ENCODE assay signal across 8 cellular contexts in genomic region chr11:36510567-36511020, GRCh38. TPM values are rescaled to one million over a fixed set of nuclear protein-coding genes. Genes with fewer than 3 reads are reported as not detected.
DNase-seq lines count a peak whose midpoint lies in the region; ATAC-seq and TF ChIP-seq lines count a peak whose summit lies in the region.

No MANE protein-coding gene starts in this region.

- intact Hi-C loops in Caco-2 (cut with micrococcal nuclease; ENCODE audit: unreplicated experiment) = loop anchor here (2.0 kb wide), 1 partner anchor 28 kb away; no protein-coding TSS in a partner anchor
- intact Hi-C loops in prostate gland (cut with DNase I) = no loop called here

- TF ChIP-seq POLR2A in prostate gland (IDR thresholded peaks at IDR 0.05) = no peak

- POLR2A ChIA-PET in Caco-2 (lab: Charles Lee) = interaction anchor here (0.6 kb wide), 1 partner anchor 201 kb away, joined by 4 read pairs; no protein-coding TSS in a partner anchor
- POLR2A ChIA-PET in T-cell (lab: Charles Lee) = no interaction called here

- no peak for DNase-seq in Caco-2
- DNase-seq in T-cell = no peak
- peak; percentile 46 to 76 for DNase-seq in foreskin keratinocyte
- DNase-seq in prostate gland (ENCODE audit: low spot score) = no peak
- no peak for DNase-seq in SIG-M5 treated with dmso at 0.1 percent for 504 hours (lab: John Stamatoyannopoulos, UW; ENCODE audit: unreplicated experiment)
- no peak for DNase-seq in stimulated activated naive CD4-positive, alpha-beta T cell (lab: John Stamatoyannopoulos, UW)
- DNase-seq in pons (ENCODE audit: low spot score) = no peak

- BruUV-seq in Caco-2 (replicated peaks; lab: Mats Ljungman, UMichigan) = TSS peak; percentile 49

- H3K27me3 Mint-ChIP-seq in Caco-2 (ENCODE audit: insufficient read depth, unreplicated experiment) = peaks cover 2% of the 10 kb centered on the region
- H3K27me3 Mint-ChIP-seq in T-cell = peaks cover 12 to 14% of the 10 kb centered on the region in 2 donors

- peaks cover 20% of the 10 kb centered on the region for H3K36me3 Mint-ChIP-seq in Caco-2 (ENCODE audit: insufficient read depth, unreplicated experiment)
- H3K36me3 Mint-ChIP-seq in T-cell = no peaks in the 10 kb centered on the region

- H3K27ac Mint-ChIP-seq in Caco-2 (ENCODE audit: unreplicated experiment) (peak overlapping the region; percentile 89), T-cell (peak overlapping the region; percentile 79 to 94)

- H3K9me3 Mint-ChIP-seq in Caco-2 (ENCODE audit: unreplicated experiment) (no peaks in the 10 kb centered on the region), T-cell (no peaks in the 10 kb centered on the region)

- H3K27me3 ChIP-seq in Caco-2 (replicated peaks; ENCODE audit: control insufficient read depth, insufficient read depth, low read length) = no peaks in the 10 kb centered on the region
- H3K27me3 ChIP-seq in foreskin keratinocyte = no peaks in the 10 kb centered on the region
- no peaks in the 10 kb centered on the region for H3K27me3 ChIP-seq in prostate gland (replicated peaks; ENCODE audit: insufficient read depth)

- TF ChIP-seq CTCF in Caco-2 (IDR thresholded peaks at IDR 0.05; ENCODE audit: insufficient read depth in 1 of 2, low read depth in 1 of 2, low read length in 1 of 2, severe bottlenecking in 1 of 2, unreplicated experiment in 1 of 2) = no peak
- TF ChIP-seq CTCF in foreskin keratinocyte (conservative IDR thresholded peaks at IDR 0.05) = no peak
- TF ChIP-seq CTCF in prostate gland (IDR thresholded peaks at IDR 0.05) = no peak

- H3K4me1 ChIP-seq in Caco-2 (peaks cover 5% of the 10 kb centered on the region; the same call in 1 of the 2 replicates), foreskin keratinocyte (peaks cover 30% of the 10 kb centered on the region), prostate gland (replicated peaks) (no peaks in the 10 kb centered on the region)

- H3K36me3 ChIP-seq in Caco-2 (ENCODE audit: control insufficient read depth, insufficient read depth, low read length) (no peaks in the 10 kb centered on the region), prostate gland (no peaks in the 10 kb centered on the region)

- ATAC-seq in GM21786 (IDR thresholded peaks at IDR 0.05; ENCODE audit: unreplicated experiment) = peak; percentile 0
- ATAC-seq in T-cell (replicated peaks in 1 of 4) = peak in 2 of 4 experiments; percentile 2 to 5
- ATAC-seq in foreskin keratinocyte = peak; percentile 23

- H3K4me3 ChIP-seq in Caco-2 (ENCODE audit: low read depth, low read length) (peak overlapping the region; percentile 89), prostate gland (peak overlapping the region; percentile 62 to 80)

- H3K4me3 Mint-ChIP-seq in Caco-2 (ENCODE audit: unreplicated experiment) = peak overlapping the region; percentile 100
- H3K4me3 Mint-ChIP-seq in T-cell = peak overlapping the region; percentile 89 to 97 (median 97)

- H3K9me3 ChIP-seq in Caco-2 (no peaks in the 10 kb centered on the region), prostate gland (no peaks in the 10 kb centered on the region)

- H3K4me1 Mint-ChIP-seq in Caco-2 (ENCODE audit: low read depth, unreplicated experiment) = peaks cover 10% of the 10 kb centered on the region
- peaks cover 33 to 40% (median 33%) of the 10 kb centered on the region in 3 donors for H3K4me1 Mint-ChIP-seq in T-cell

- peak overlapping the region; percentile 76 for H3K27ac ChIP-seq in foreskin keratinocyte
- H3K27ac ChIP-seq in prostate gland = peak overlapping the region; percentile 83 to 87

- CTCF ChIA-PET in Caco-2 (lab: Charles Lee) (interaction anchor here (1.1 to 1.6 kb wide), 2 partner anchors 18 to 30 kb away, joined by 5 to 7 read pairs; no protein-coding TSS in a partner anchor), T-cell (lab: Charles Lee) (interaction anchor here (0.6 to 2.9 kb wide), 4 partner anchors 17 to 237 kb away, joined by 3 to 22 read pairs (median 4); no protein-coding TSS in a partner anchor)

- 4% methylated on average over 11 of the region's 11 CpGs for WGBS in prostate gland

RNA-seq across cellular contexts. Expression of gene TRAF6, which starts 0.5 kb away (rescaled TPM):
- total RNA-seq in Caco-2 (2022) = 10.9 and 12.7 TPM in 2 replicates
- total RNA-seq in T-cell = 10 to 100 TPM; 17.3 to 26.0 (median 19.4) TPM
- 11.2 and 12.4 TPM in 2 replicates for total RNA-seq in foreskin keratinocyte
- 3.4 and 3.8 TPM in 2 replicates for polyA plus RNA-seq in foreskin keratinocyte
- total RNA-seq in prostate gland = 10 to 100 TPM; 10.3 to 19.0 TPM

RNA-seq across cellular contexts. Expression of gene RAG1, which starts 57.2 kb away (rescaled TPM):
- total RNA-seq in Caco-2 (2022) (0.14 and 0.23 TPM in 2 replicates), T-cell (under 1 TPM; 0.10 to 0.67 (median 0.39) TPM), foreskin keratinocyte (1.5 and 1.7 TPM in 2 replicates), prostate gland (1 to 10 TPM in 1 of 2 donors, under 1 TPM in 1; 0.91 to 1.4 TPM)
- polyA plus RNA-seq in foreskin keratinocyte = 0.37 and 0.46 TPM in 2 replicates

Comparison
In these comparisons a context has a peak if more than half of its experiments do, and no peak if none do; other contexts are left out.
1. DNase-seq: peak in foreskin keratinocyte (2 of 2); none in Caco-2 (0 of 2), T-cell (0 of 34), prostate gland (single experiment), SIG-M5 treated with dmso at 0.1 percent for 504 hours (single experiment), stimulated activated naive CD4-positive, alpha-beta T cell (0 of 6) and pons (single experiment).